1 cellular context compared by ENCODE assay signal in genomic region chr19:680287-681028, GRCh38.
A peak's percentile ranks its signal among the peaks of the same experiment; 100 is the strongest.
TF ChIP-seq lines count a peak whose summit lies in the region.

No MANE protein-coding gene starts in this region.

TF ChIP-seq in K562, 482 proteins besides CTCF, POLR2A, EP300 and RAD21 (continued from another document and continues in another):
- TF ChIP-seq RERE (CRISPR knock-in tag; IDR thresholded peaks at IDR 0.05; ENCODE audit: borderline replicate concordance) (no peak), ZBTB1 (CRISPR knock-in tag; IDR thresholded peaks at IDR 0.05; ENCODE audit: borderline replicate concordance, low read depth) (peak; percentile 77; the same call in 1 of the 2 replicates), KDM4B (IDR thresholded peaks at IDR 0.05; ENCODE audit: borderline replicate concordance in 2 of 2, low read depth in 1 of 2) (no peak), TBL1XR1 (IDR thresholded peaks at IDR 0.05; ENCODE audit: low read length in 2 of 2) (no peak), POLR3G (IDR thresholded peaks at IDR 0.05; ENCODE audit: extremely low read depth, insufficient read length, insufficient replicate concordance) (no peak), U2AF1 (optimal IDR thresholded peaks at IDR 0.05; ENCODE audit: low read depth, low read length) (no peak), FOSL1 (tag; conservative IDR thresholded peaks at IDR 0.05) (peak; percentile 31; the same call in 1 of the 2 replicates), YY1 (IDR thresholded peaks at IDR 0.05; ENCODE audit: borderline replicate concordance in 1 of 3, control insufficient read depth in 1 of 3, extremely low read depth in 1 of 3, insufficient read depth in 3 of 3, insufficient read length in 1 of 3, insufficient replicate concordance in 2 of 3, low read depth in 1 of 3, low read length in 2 of 3) (peak in 2 of 3 experiments; percentile 60 to 65), PREB (CRISPR knock-in tag; IDR thresholded peaks at IDR 0.05) (0 out of 2 replicates have a peak, but pooled peaks have one; percentile 57), ARID4B (CRISPR knock-in tag; IDR thresholded peaks at IDR 0.05) (peak; percentile 75; the same call in 1 of the 2 replicates), SFPQ (IDR thresholded peaks at IDR 0.05; ENCODE audit: low read depth, low read length) (no peak), MLLT1 (IDR thresholded peaks at IDR 0.05) (peak in 1 of 2 experiments; percentile 40; a peak in 1 of 4 replicates), EGR1 (conservative IDR thresholded peaks at IDR 0.05) (peak; percentile 53), CSDE1 (IDR thresholded peaks at IDR 0.05) (no peak), TARDBP (IDR thresholded peaks at IDR 0.05) (0 out of 2 replicates have a peak, but pooled peaks have one; percentile 82), MECOM (CRISPR knock-in tag; IDR thresholded peaks at IDR 0.05) (no peak), ZNF253 (CRISPR knock-in tag; conservative IDR thresholded peaks at IDR 0.05) (no peak), MAZ (CRISPR knock-in tag; conservative IDR thresholded peaks at IDR 0.05 in 1 of 2, IDR thresholded peaks at IDR 0.05 in 1 of 2) (peak; percentile 7 to 9), MCM7 (IDR thresholded peaks at IDR 0.05) (no peak), REST (CRISPR knock-in tag; IDR thresholded peaks at IDR 0.05; ENCODE audit: low read depth) (0 out of 2 replicates have a peak, but pooled peaks have one; percentile 75), ILF3 (IDR thresholded peaks at IDR 0.05; ENCODE audit: borderline replicate concordance) (no peak; the same call in 1 of the 2 replicates), GTF2E2 (tag; IDR thresholded peaks at IDR 0.05) (no peak), ZKSCAN3 (CRISPR knock-in tag; IDR thresholded peaks at IDR 0.05) (no peak), ZNF561 (CRISPR knock-in tag; conservative IDR thresholded peaks at IDR 0.05) (no peak), ATF2 (CRISPR knock-in tag; IDR thresholded peaks at IDR 0.05) (no peak), DPF2 (IDR thresholded peaks at IDR 0.05) (peak; percentile 83), TAF15 (IDR thresholded peaks at IDR 0.05; ENCODE audit: low read depth, low read length) (no peak), ZBTB12 (CRISPR knock-in tag; IDR thresholded peaks at IDR 0.05) (peak; percentile 21; the same call in 1 of the 2 replicates), KDM2B (CRISPR knock-in tag; IDR thresholded peaks at IDR 0.05) (peak; percentile 82; the same call in 1 of the 2 replicates), LARP7 (IDR thresholded peaks at IDR 0.05) (peak; percentile 82; the same call in 1 of the 2 replicates), E2F5 (CRISPR knock-in tag; IDR thresholded peaks at IDR 0.05) (no peak), ARID1B (IDR thresholded peaks at IDR 0.05) (peak; percentile 67), PHF8 (IDR thresholded peaks at IDR 0.05; ENCODE audit: borderline replicate concordance, low read length) (peak; percentile 95; the same call in 1 of the 2 replicates), ZFP1 (CRISPR knock-in tag; IDR thresholded peaks at IDR 0.05) (no peak), ELF4 (CRISPR knock-in tag; IDR thresholded peaks at IDR 0.05) (peak; percentile 95)
